ENCODE assay signal across 8 cellular contexts in the genomic region with DNA sequence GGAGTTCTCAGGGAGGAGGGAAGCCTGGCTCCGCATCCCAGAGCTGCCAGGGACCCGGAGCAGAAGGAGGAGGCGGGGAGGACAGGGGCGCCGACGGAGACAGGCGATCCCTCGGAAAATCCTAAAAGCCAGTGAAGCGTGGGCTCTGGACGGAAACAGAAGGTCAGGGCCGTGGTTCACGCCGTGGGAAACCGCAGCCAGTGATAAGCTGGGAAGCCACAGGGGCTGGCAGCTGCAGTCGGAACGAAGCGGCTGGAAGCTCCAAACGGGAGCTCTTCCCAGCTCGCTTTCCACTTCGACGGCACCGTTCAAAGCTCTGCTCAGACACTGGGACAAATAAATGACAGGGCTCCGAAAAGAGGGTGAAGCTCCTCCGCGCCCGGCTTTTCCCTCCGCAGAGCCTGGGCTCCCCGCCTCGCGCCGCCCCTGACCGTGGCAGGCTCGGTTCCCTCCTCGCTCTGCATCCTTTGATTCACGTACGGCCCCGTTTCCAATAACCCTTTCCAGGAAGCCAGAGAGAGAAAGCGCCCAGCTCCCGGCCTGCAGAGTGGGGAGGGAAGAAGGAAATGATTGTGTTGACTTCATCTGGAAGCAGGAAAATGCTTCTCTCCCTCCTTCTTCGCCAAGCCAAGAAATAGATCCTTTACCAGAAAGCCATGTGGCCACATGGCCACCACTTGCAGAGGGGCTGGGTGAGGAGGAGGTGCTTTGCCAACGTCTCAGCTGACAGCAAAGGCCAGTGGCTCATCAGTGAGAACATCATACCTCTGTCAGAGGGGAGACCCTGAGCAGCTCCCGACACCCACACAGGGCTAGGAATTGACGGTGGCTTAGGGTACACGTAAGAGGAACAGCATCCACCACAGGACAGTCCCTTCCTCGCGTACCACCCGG. TPM values are rescaled to one million over a fixed set of nuclear protein-coding genes. Genes with fewer than 3 reads are reported as not detected.
DNase-seq lines count a peak whose midpoint lies in the region; ATAC-seq, FAIRE-seq and TF ChIP-seq lines count a peak whose summit lies in the region.

No MANE protein-coding gene starts in this region.

- H3K56ac ChIP-seq in IMR-90 (ENCODE audit: extremely low read depth, insufficient read depth, low read length) = no peak overlapping the region

- in situ Hi-C loops in IMR-90 (cut with MboI; ENCODE audit: low sequenced_read_pairs) (loop anchor here (5.0 kb wide), 2 partner anchors 304 to 394 kb away; no protein-coding TSS in a partner anchor), GM12878 (cut with MboI) (loop anchor here (5.0 kb wide), 2 partner anchors 304 to 394 kb away; no protein-coding TSS in a partner anchor)

- H4K20me1 ChIP-seq in BLaER1 (no peaks in the 10 kb centered on the region), IMR-90 (ENCODE audit: insufficient read depth, low read length) (no peaks in the 10 kb centered on the region), GM12878 (ENCODE audit: control insufficient read depth, insufficient read depth) (no peaks in the 10 kb centered on the region)

- ATAC-seq in IMR-90 (ENCODE audit: low read depth) (peak; percentile 54), GM12878 (peak; percentile 18; the same call in 2 of the 3 replicates), HG02623 (IDR thresholded peaks at IDR 0.05; ENCODE audit: unreplicated experiment) (no peak), GM18867 (IDR thresholded peaks at IDR 0.05; ENCODE audit: unreplicated experiment) (no peak)
- peak; percentile 38 to 75 for ATAC-seq in stimulated activated naive B cell treated with anti-CD40 and anti-IgM and Interleukin-4, amounts not matched to agents 10 μg/mL and 1 μg/mL and 100 μg/mL, for 72 hours (replicated peaks)

- H3K14ac ChIP-seq in IMR-90 (replicated peaks; ENCODE audit: low read depth, low read length) = no peak overlapping the region

- TF ChIP-seq EP300 in GM12878 (IDR thresholded peaks at IDR 0.05; ENCODE audit: borderline replicate concordance in 1 of 2, control insufficient read depth in 1 of 2, low read depth in 2 of 2, low read length in 2 of 2) = no peak

- H3K9ac ChIP-seq in BLaER1 (peak overlapping the region; percentile 45; the same call in 1 of the 2 replicates), IMR-90 (ENCODE audit: low read depth, low read length) (no peak overlapping the region), GM12878 (ENCODE audit: control insufficient read depth, insufficient read depth, low read length) (no peak overlapping the region)

- no peaks in the 10 kb centered on the region for H3K9me1 ChIP-seq in IMR-90 (ENCODE audit: insufficient read depth, low read length)

- BruUV-seq in IMR-90 (replicated peaks; lab: Mats Ljungman, UMichigan) = no TSS peak
- no TSS peak for BruUV-seq in GM12878 (replicated peaks; lab: Mats Ljungman, UMichigan)

- POLR2A ChIA-PET in IMR-90 (lab: Charles Lee; ENCODE audit: unreplicated experiment) (no interaction called here), GM12878 (lab: Charles Lee) (no interaction called here)

- SMC1A ChIA-PET in GM12878 (lab: Charles Lee; ENCODE audit: uncharacterized antibody, unreplicated experiment) = interaction anchor here (0.6 to 18.1 kb wide), 26 partner anchors 12 to 421 kb away, joined by 3 to 291 read pairs (median 3); no protein-coding TSS in a partner anchor

- H2BK15ac ChIP-seq in IMR-90 (ENCODE audit: low read depth, low read length) = no peak overlapping the region

- no peak overlapping the region for H2AK9ac ChIP-seq in IMR-90 (replicated peaks; ENCODE audit: low read depth, low read length, poor library complexity)

- peak overlapping the region; percentile 97 for H3K4me2 ChIP-seq in BLaER1
- peak overlapping the region; percentile 38 for H3K4me2 ChIP-seq in IMR-90 (ENCODE audit: low read depth, low read length)
- H3K4me2 ChIP-seq in GM12878 (ENCODE audit: control insufficient read depth, insufficient read depth) = peak overlapping the region; percentile 46

- no peak overlapping the region for H2BK20ac ChIP-seq in IMR-90 (ENCODE audit: low read depth, low read length)

- WGBS in IMR-90 (ENCODE audit: extremely low coverage in 2 of 2, insufficient read length in 1 of 2), 2 experiments = 9% methylated on average over 25 of the region's 47 CpGs; no CpG with 5 or more reads in 1 of the 2 experiments
- 16% methylated on average over 46 of the region's 47 CpGs for WGBS in GM12878 (ENCODE audit: insufficient coverage, insufficient replicate concordance, low lambda C conversion rate, missing lambda C conversion rate)

- TF ChIP-seq POLR2A in IMR-90 (IDR thresholded peaks at IDR 0.05; ENCODE audit: low read depth, low read length) (no peak), GM12878 (IDR thresholded peaks at IDR 0.05; ENCODE audit: low read depth, low read length) (no peak)

- H3K36me3 ChIP-seq in BLaER1 (no peaks in the 10 kb centered on the region), IMR-90 (ENCODE audit: control insufficient read depth, insufficient read depth, low read length) (no peaks in the 10 kb centered on the region), GM12878 (ENCODE audit: control insufficient read depth in 2 of 2, insufficient read depth in 2 of 2, low read length in 1 of 2) (no peaks in the 10 kb centered on the region), kidney epithelial cell (ENCODE audit: control insufficient read depth, insufficient read depth, low read length) (no peaks in the 10 kb centered on the region)

- no peak overlapping the region for H4K5ac ChIP-seq in IMR-90 (ENCODE audit: low read depth, low read length)

- CTCF ChIA-PET in IMR-90 (lab: Yijun Ruan, JAX) = interaction anchor here (0.8 to 1.6 kb wide), 4 partner anchors 216 to 395 kb away, joined by 3 to 4 read pairs (median 3); no protein-coding TSS in a partner anchor
- CTCF ChIA-PET in GM12878 (lab: Yijun Ruan, JAX) = interaction anchor here (0.7 to 13.9 kb wide), 19 partner anchors 26 to 422 kb away, joined by 3 to 295 read pairs (median 5); a partner anchor contains a TSS

- peaks cover 44 to 61% of the 10 kb centered on the region in 2 donors for H3K4me1 Mint-ChIP-seq in stimulated activated naive B cell treated with anti-CD40 and anti-IgM and Interleukin-4, amounts not matched to agents 10 μg/mL and 1 μg/mL and 100 μg/mL, for 72 hours

- H3K23ac ChIP-seq in IMR-90 (ENCODE audit: low read depth, low read length) = no peak overlapping the region; the same call in 1 of the 2 replicates

- H3K27ac ChIP-seq in BLaER1 (peak overlapping the region; percentile 48), IMR-90 (ENCODE audit: insufficient read depth, low read length) (no peak overlapping the region), GM12878 (ENCODE audit: control insufficient read depth, insufficient read depth) (no peak overlapping the region)

- no peak overlapping the region for H2BK120ac ChIP-seq in IMR-90 (ENCODE audit: low read depth, low read length)

- H3K9me3 Mint-ChIP-seq in stimulated activated naive B cell treated with anti-CD40 and anti-IgM and Interleukin-4, amounts not matched to agents 10 μg/mL and 1 μg/mL and 100 μg/mL, for 72 hours = peaks cover 0 to 3% of the 10 kb centered on the region in 2 donors

- H2AFZ ChIP-seq in IMR-90 (replicated peaks; ENCODE audit: low read length, poor library complexity) = peak overlapping the region; percentile 82
- H2AFZ ChIP-seq in GM12878 (ENCODE audit: control insufficient read depth, low read depth, low read length) = peak overlapping the region; percentile 63

- no peaks in the 10 kb centered on the region for H3K79me1 ChIP-seq in IMR-90 (ENCODE audit: low read depth in 1 of 2, low read length in 2 of 2)

- peak overlapping the region; percentile 76 to 86 for H3K4me3 Mint-ChIP-seq in stimulated activated naive B cell treated with anti-CD40 and anti-IgM and Interleukin-4, amounts not matched to agents 10 μg/mL and 1 μg/mL and 100 μg/mL, for 72 hours

- H3K36me3 Mint-ChIP-seq in stimulated activated naive B cell treated with anti-CD40 and anti-IgM and Interleukin-4, amounts not matched to agents 10 μg/mL and 1 μg/mL and 100 μg/mL, for 72 hours = peaks cover 0 to 4% of the 10 kb centered on the region in 2 donors

- dilution Hi-C loops in IMR-90 (cut with HindIII; ENCODE audit: low sequenced_read_pairs, unreplicated experiment) = no loop called here

- H3K18ac ChIP-seq in IMR-90 (ENCODE audit: low read depth, low read length) = no peak overlapping the region

- H4K8ac ChIP-seq in IMR-90 (ENCODE audit: low read depth in 2 of 2, low read length in 2 of 2) = no peak overlapping the region

- H3K27ac Mint-ChIP-seq in stimulated activated naive B cell treated with anti-CD40 and anti-IgM and Interleukin-4, amounts not matched to agents 10 μg/mL and 1 μg/mL and 100 μg/mL, for 72 hours = peak overlapping the region; percentile 76

- no peak overlapping the region for H4K91ac ChIP-seq in IMR-90 (ENCODE audit: insufficient read depth, low read depth, low read length)

- intact Hi-C loops in IMR-90 (cut with micrococcal nuclease) (no loop called here), GM12878 (cut with micrococcal nuclease; ENCODE audit: unreplicated experiment) (loop anchor here (5.0 kb wide), 1 partner anchor 244 kb away; no protein-coding TSS in a partner anchor)

- H3K4me1 ChIP-seq in BLaER1 (peaks cover 70% of the 10 kb centered on the region), IMR-90 (ENCODE audit: control insufficient read depth, insufficient read depth, low read length) (no peaks in the 10 kb centered on the region), GM12878 (ENCODE audit: control insufficient read depth, insufficient read depth, low read length) (peaks cover 40% of the 10 kb centered on the region)

- no peak overlapping the region for H3K4ac ChIP-seq in IMR-90 (ENCODE audit: low read depth, low read length)

- H3K27me3 ChIP-seq in BLaER1 (no peaks in the 10 kb centered on the region), IMR-90 (ENCODE audit: control insufficient read depth, insufficient read depth, low read length) (peaks cover 36% of the 10 kb centered on the region), GM12878 (replicated peaks in 1 of 2; ENCODE audit: control insufficient read depth in 2 of 2, insufficient read depth in 2 of 2, low read length in 1 of 2) (no peaks in the 10 kb centered on the region; a peak in 2 of 4 replicates), kidney epithelial cell (ENCODE audit: control insufficient read depth, insufficient read depth, low read length) (peaks cover 8% of the 10 kb centered on the region)

- H3K4me3 ChIP-seq in BLaER1 (peak overlapping the region; percentile 59), IMR-90 (ENCODE audit: insufficient read depth, low read depth, low read length) (peak overlapping the region; percentile 7; the same call in 1 of the 2 replicates), GM12878 (peak overlapping the region; percentile 61), kidney epithelial cell (ENCODE audit: low read depth, low read length) (peak overlapping the region; percentile 26)

- peaks cover 0 to 15% of the 10 kb centered on the region in 2 donors for H3K27me3 Mint-ChIP-seq in stimulated activated naive B cell treated with anti-CD40 and anti-IgM and Interleukin-4, amounts not matched to agents 10 μg/mL and 1 μg/mL and 100 μg/mL, for 72 hours

- no peak overlapping the region for H2AK5ac ChIP-seq in IMR-90 (ENCODE audit: low read depth, low read length)

- FAIRE-seq in GM12878 (lab: Jason Lieb, UNC) = no peak

- RAD21 ChIA-PET in GM12878 (lab: Charles Lee; ENCODE audit: unreplicated experiment) = interaction anchor here (0.7 to 9.6 kb wide), 12 partner anchors 23 to 1565 kb away, joined by 3 to 157 read pairs (median 4); no protein-coding TSS in a partner anchor

- no peak for TF ChIP-seq RAD21 in IMR-90 (IDR thresholded peaks at IDR 0.05; ENCODE audit: low read length)
- TF ChIP-seq RAD21 in GM12878 (IDR thresholded peaks at IDR 0.05; ENCODE audit: insufficient read depth, low read depth, low read length) = no peak

- no peak overlapping the region for H2BK5ac ChIP-seq in IMR-90 (ENCODE audit: low read depth, low read length, poor library complexity, severe bottlenecking)

- DNase-seq in IMR-90 = peak; percentile 19
- no peak for DNase-seq in GM12878 (ENCODE audit: low read depth, low spot score)
- no peak for DNase-seq in kidney epithelial cell (ENCODE audit: low read depth)
- DNase-seq in stimulated activated naive B cell treated with anti-CD40 and anti-IgM and Interleukin-4, amounts not matched to agents 10 μg/mL and 1 μg/mL and 100 μg/mL, for 72 hours = no peak
- DNase-seq in stimulated activated naive CD4-positive, alpha-beta T cell treated with Interleukin-2 at 50 U/mL for 16 hours (lab: John Stamatoyannopoulos, UW) = no peak

- H3K9me3 ChIP-seq in BLaER1 (no peaks in the 10 kb centered on the region), IMR-90 (ENCODE audit: control insufficient read depth, insufficient read depth, low read length) (no peaks in the 10 kb centered on the region), GM12878 (replicated peaks; ENCODE audit: control insufficient read depth, insufficient read depth, low read length) (no peaks in the 10 kb centered on the region)

- TF ChIP-seq CTCF in IMR-90 (conservative IDR thresholded peaks at IDR 0.05; ENCODE audit: low read depth, low read length) (no peak), GM12878 (IDR thresholded peaks at IDR 0.05 in 2 of 3, conservative IDR thresholded peaks at IDR 0.05 in 1 of 3; ENCODE audit: control insufficient read depth in 2 of 3, extremely low read depth in 1 of 3, insufficient read depth in 1 of 3, low read depth in 3 of 3, low read length in 3 of 3) (no peak), kidney epithelial cell (IDR thresholded peaks at IDR 0.05; ENCODE audit: insufficient read depth, low read length, poor library complexity, severe bottlenecking) (no peak)

- H3K79me2 ChIP-seq in GM12878 (ENCODE audit: control insufficient read depth, insufficient read depth, low read length) = no peaks in the 10 kb centered on the region

RNA-seq across cellular contexts. Expression of a gene that starts 57.4 kb away (rescaled TPM):
- not detected in 2 replicates for total RNA-seq in IMR-90 (2012; rRNA removed)
- not detected in 2 replicates for polyA plus RNA-seq in IMR-90 (2012; rRNA removed)
- not detected in 2 replicates for polyA plus RNA-seq in IMR-90 (2012; cell fraction: cytosol; rRNA removed)
- not detected in 2 replicates for polyA plus RNA-seq in IMR-90 (2012; cell fraction: nucleus; rRNA removed; ENCODE audit: low replicate concordance)
- 3.0 and 3.1 TPM in 2 replicates for total RNA-seq in GM12878 (2013; cell fraction: nucleolus; rRNA removed)
- total RNA-seq in GM12878 (2014; rRNA removed) = 2.7 and 2.9 TPM in 2 replicates
- total RNA-seq in GM12878 (2014; rRNA removed; fragmentation: Illumina TruSeq; extraction: Trizol) = 1.2 and 1.3 TPM in 2 replicates
- 3.9 and 4.5 TPM in 2 replicates for total RNA-seq in GM12878 (2021)
- 0.13 TPM for polyA plus RNA-seq in GM12878 (2011; ENCODE audit: low read depth)
- 0.23 and 0.26 TPM in 2 replicates for polyA plus RNA-seq in GM12878 (2011; rRNA removed)
- polyA plus RNA-seq in GM12878 (2011; cell fraction: cytosol; rRNA removed) = 0.21 and 0.30 TPM in 2 replicates
- 1.4 and 1.9 TPM in 2 replicates for polyA plus RNA-seq in GM12878 (2011; cell fraction: nucleus; rRNA removed)
- polyA plus RNA-seq in GM12878 (2012) = 0.53 and 0.77 TPM in 2 replicates
- polyA plus RNA-seq in GM12878 (2014; fragmentation: Illumina TruSeq; extraction: Trizol) = 1.0 and 1.8 TPM in 2 replicates
- polyA plus RNA-seq in GM12878 (2014; fragmentation: Nextera tagmentation; extraction: Ambion mirVana) = 1 to 10 TPM in 1 of 2 experiments, under 1 TPM in 1; 0.99 to 2.8 TPM
- 2.2 and 2.5 TPM in 2 replicates for polyA plus RNA-seq in GM12878 (2014; rRNA removed)
- polyA plus RNA-seq in GM12878 (2016; fragmentation: Nextera tagmentation; extraction: Ambion mirVana) = under 1 TPM; 0.39 to 0.92 TPM
- 0.52 and 0.59 TPM in 2 replicates for polyA minus RNA-seq in GM12878 (2011; rRNA and poly(A)+ RNA removed)
- polyA minus RNA-seq in GM12878 (2011; cell fraction: cytosol; rRNA and poly(A)+ RNA removed) = not detected in 2 replicates
- polyA minus RNA-seq in GM12878 (2011; cell fraction: nucleus; rRNA and poly(A)+ RNA removed) = 0.97 and 1.4 TPM in 2 replicates
- total RNA-seq in kidney epithelial cell = 0.04 and 0.21 TPM in 2 replicates

Comparison
In these comparisons a context has a peak if more than half of its experiments do, and no peak if none do; other contexts are left out.
1. H3K4me2 ChIP-seq: peak in every context shown above with its lines; median percentile 97 in BLaER1; 46 in GM12878; 38 in IMR-90.
2. H3K4me3 ChIP-seq: peak in every context shown above with its lines; median percentile 61 in GM12878; 59 in BLaER1; 26 in kidney epithelial cell; 7 in IMR-90.
3. ATAC-seq: peak in IMR-90 (single experiment), GM12878 (single experiment) and stimulated activated naive B cell treated with anti-CD40 and anti-IgM and Interleukin-4, amounts not matched to agents 10 μg/mL and 1 μg/mL and 100 μg/mL, for 72 hours (2 of 2); none in HG02623 (single experiment) and GM18867 (single experiment).